In the genomic region with DNA sequence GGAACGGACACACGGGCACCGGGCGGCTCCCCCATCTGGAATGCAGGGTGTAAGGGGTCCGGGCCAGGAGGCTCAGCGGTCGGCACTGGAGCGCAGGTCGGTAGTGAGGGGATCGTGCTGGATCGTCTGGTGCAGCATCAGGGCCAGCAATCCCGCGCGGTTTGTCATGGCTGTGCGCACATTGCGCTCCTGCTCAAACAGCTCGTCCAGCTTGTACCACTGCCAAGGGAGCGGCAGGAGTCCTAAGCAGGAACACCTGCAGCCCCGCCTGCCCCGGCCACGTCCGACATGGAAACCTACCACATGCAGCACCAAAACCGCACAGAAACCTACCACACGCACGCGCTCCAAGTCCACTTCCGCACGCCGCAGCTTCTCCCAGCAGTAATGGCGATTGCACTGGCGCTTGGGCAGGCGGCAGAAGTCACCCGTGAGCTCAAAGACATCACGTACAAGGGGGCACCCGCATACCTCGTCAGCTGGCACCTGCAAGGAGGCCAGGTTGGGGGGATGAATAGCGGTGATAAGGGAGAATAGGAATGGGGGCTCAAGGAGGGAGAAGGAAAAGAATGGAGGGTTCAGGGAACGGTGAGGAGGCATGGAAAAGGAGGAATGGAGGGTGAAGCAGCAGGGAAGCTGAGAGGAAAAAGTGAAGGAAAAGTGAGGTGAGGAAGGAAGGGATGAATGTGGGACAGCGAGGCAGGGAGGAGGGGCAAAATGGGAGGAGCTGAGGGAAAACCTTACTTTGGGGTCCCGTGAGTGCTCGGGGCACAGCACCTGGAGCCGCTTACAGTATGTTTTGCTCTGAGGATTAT, we compare ENCODE assay signal across 10 cellular contexts. TPM values are rescaled to one million over a fixed set of nuclear protein-coding genes. Genes with fewer than 3 reads are reported as not detected.
DNase-seq lines count a peak whose midpoint lies in the region; ATAC-seq and TF ChIP-seq lines count a peak whose summit lies in the region.
"Had no signal": no experiment of that assay in that cellular context is flagged by ENCODE, and none has a peak within 500 bp of the region (broad histone marks: within the 10 kb centered on the region; RNA-seq: fewer than 3 reads in every experiment).

No MANE protein-coding gene starts in this region.

- DNase-seq in activated CD4-positive, alpha-beta T cell treated with anti-CD3 and anti-CD28 coated beads for 36 hours = no peak
- no peak for DNase-seq in activated CD4-positive, alpha-beta T cell treated with anti-CD3 and anti-CD28 coated beads, Interleukin-2, amount 50 U/mL, for 1 hour
- DNase-seq in ovary = peak in 4 of 5 donors; percentile 31 to 71 (median 59)
- no peak for DNase-seq in COLO668 (lab: John Stamatoyannopoulos, UW; ENCODE audit: unreplicated experiment)
- DNase-seq in NCI-H748 treated with DMSO at 0.1 percent for 48 hours (lab: John Stamatoyannopoulos, UW) = no peak
- DNase-seq: AML-193 had no signal

- POLR2A ChIA-PET in activated CD4-positive, alpha-beta T cell treated with anti-CD3 and anti-CD28 coated beads for 36 hours (lab: Charles Lee) = no interaction called here

- peak overlapping the region; percentile 97 for H3K9ac ChIP-seq in Loucy (ENCODE audit: low read depth, low read length, poor library complexity, severe bottlenecking)

- intact Hi-C loops in activated CD4-positive, alpha-beta T cell treated with anti-CD3 and anti-CD28 coated beads for 36 hours (cut with DNase I, micrococcal nuclease) = loop anchor here in 1 of 2 experiments (5.0 to 10.0 kb wide), 3 partner anchors 595 to 1328 kb away; partner anchors contain the start of genes ELAC1, ME2 and SMAD7
- intact Hi-C loops in ovary (cut with DNase I) = loop anchor here in 1 of 4 donors (10.0 kb wide), 1 partner anchor 788 kb away; the partner anchor contains the start of gene RPL17

- WGBS in ovary, 3 donors = 87 to 91% (median 90%) methylated on average over 42 of the region's 42 CpGs

- H3K4me3 ChIP-seq in Loucy (ENCODE audit: low read length, poor library complexity, severe bottlenecking) = peak overlapping the region; percentile 90
- H3K4me3 ChIP-seq in ovary = no peak overlapping the region

- no peak for TF ChIP-seq EP300 in ovary (IDR thresholded peaks at IDR 0.05)

- H3K9me2 ChIP-seq in Loucy (replicated peaks; ENCODE audit: low read depth, low read length) = no peaks in the 10 kb centered on the region

- H3K27ac Mint-ChIP-seq in activated CD4-positive, alpha-beta T cell treated with anti-CD3 and anti-CD28 coated beads for 36 hours = no peak overlapping the region

- H3K4me1 ChIP-seq in Loucy (ENCODE audit: insufficient read depth, low read length, poor library complexity, severe bottlenecking) (peaks cover 36% of the 10 kb centered on the region), ovary (ENCODE audit: insufficient read depth) (peaks cover 13% of the 10 kb centered on the region)

- peak overlapping the region; percentile 99 for H3K4me2 ChIP-seq in Loucy (ENCODE audit: low read depth, low read length, poor library complexity, severe bottlenecking)

- peak overlapping the region; percentile 18 for H3K4me3 Mint-ChIP-seq in activated CD4-positive, alpha-beta T cell treated with anti-CD3 and anti-CD28 coated beads for 36 hours

- no peak for TF ChIP-seq POLR2A in ovary (IDR thresholded peaks at IDR 0.05)

- H3K27ac ChIP-seq in cingulate gyrus (ENCODE audit: low read depth, low read length) (peak overlapping the region; percentile 95), ovary (no peak overlapping the region)

- H3K9me3 ChIP-seq in Loucy (ENCODE audit: insufficient read depth, low read depth, low read length) = no peaks in the 10 kb centered on the region
- H3K9me3 ChIP-seq in ovary = no peaks in the 10 kb centered on the region
- H3K9me3 ChIP-seq: ascending aorta had no signal

- peaks cover 71% of the 10 kb centered on the region for H3K79me2 ChIP-seq in Loucy (ENCODE audit: insufficient read depth, low read length)

- CTCF ChIA-PET in activated CD4-positive, alpha-beta T cell treated with anti-CD3 and anti-CD28 coated beads for 36 hours (lab: Charles Lee) = interaction anchor here (0.7 to 2.1 kb wide), 3 partner anchors 21 to 438 kb away, joined by 3 to 7 read pairs (median 3); no protein-coding TSS in a partner anchor

- ATAC-seq in activated CD4-positive, alpha-beta T cell treated with anti-CD3 and anti-CD28 coated beads for 36 hours = no peak
- ATAC-seq in GM18907 (IDR thresholded peaks at IDR 0.05; ENCODE audit: unreplicated experiment) = no peak

- H4K20me1 ChIP-seq in Loucy (ENCODE audit: insufficient read depth, low read length, poor library complexity, severe bottlenecking) = peaks cover 28% of the 10 kb centered on the region

- no peaks in the 10 kb centered on the region for H3K9me3 Mint-ChIP-seq in activated CD4-positive, alpha-beta T cell treated with anti-CD3 and anti-CD28 coated beads for 36 hours (ENCODE audit: low read depth)

- TF ChIP-seq CTCF in Loucy (conservative IDR thresholded peaks at IDR 0.05; ENCODE audit: low read length) = no peak
- TF ChIP-seq CTCF in ovary (IDR thresholded peaks at IDR 0.05) = no peak

- H3K27me3 Mint-ChIP-seq in activated CD4-positive, alpha-beta T cell treated with anti-CD3 and anti-CD28 coated beads for 36 hours = no peaks in the 10 kb centered on the region

- H3K36me3 Mint-ChIP-seq in activated CD4-positive, alpha-beta T cell treated with anti-CD3 and anti-CD28 coated beads for 36 hours (ENCODE audit: low read depth) = peaks cover 65% of the 10 kb centered on the region

- H3K36me3 ChIP-seq in Loucy (ENCODE audit: insufficient read depth, low read length) (peaks cover 29% of the 10 kb centered on the region; the same call in 1 of the 2 replicates), ovary (no peaks in the 10 kb centered on the region)

- no peaks in the 10 kb centered on the region for H3F3A ChIP-seq in Loucy (ENCODE audit: low read depth)

- peaks cover 42% of the 10 kb centered on the region for H3K4me1 Mint-ChIP-seq in activated CD4-positive, alpha-beta T cell treated with anti-CD3 and anti-CD28 coated beads for 36 hours

- H2AFZ ChIP-seq in Loucy (ENCODE audit: low read length) = no peak overlapping the region

- no peaks in the 10 kb centered on the region for H3K27me3 ChIP-seq in Loucy (ENCODE audit: insufficient read depth, low read length, poor library complexity, severe bottlenecking)
- no peaks in the 10 kb centered on the region for H3K27me3 ChIP-seq in ovary
- H3K27me3 ChIP-seq: ascending aorta had no signal

RNA-seq across cellular contexts. Expression of gene MBD1, which starts 1.4 kb away (rescaled TPM):
- total RNA-seq in activated CD4-positive, alpha-beta T cell treated with anti-CD3 and anti-CD28 coated beads for 36 hours = 10 to 100 TPM; 62.2 to 70.5 TPM
- 10 to 100 TPM; 47.7 to 78.5 (median 61.7) TPM for total RNA-seq in ovary
- polyA plus RNA-seq in ovary = 10 to 100 TPM; 30.1 to 37.8 TPM

RNA-seq across cellular contexts. Expression of gene CXXC1, which starts 4.8 kb away (rescaled TPM):
- total RNA-seq in activated CD4-positive, alpha-beta T cell treated with anti-CD3 and anti-CD28 coated beads for 36 hours = 10 to 100 TPM; 68.6 to 80.0 TPM
- total RNA-seq in ovary = 10 to 100 TPM; 39.1 to 77.9 (median 70.7) TPM
- polyA plus RNA-seq in ovary = 10 to 100 TPM; 52.0 to 67.8 TPM

RNA-seq across cellular contexts. Expression of gene CFAP53, which starts 16.4 kb away (rescaled TPM):
- under 1 TPM; 0.37 to 0.44 TPM for total RNA-seq in activated CD4-positive, alpha-beta T cell treated with anti-CD3 and anti-CD28 coated beads for 36 hours
- total RNA-seq in ovary = 1 to 10 TPM in 1 of 7 donors, under 1 TPM in 6; 0.40 to 9.9 (median 0.61) TPM
- 1 to 10 TPM in 1 of 2 donors, under 1 TPM in 1; 0.41 to 1.2 TPM for polyA plus RNA-seq in ovary
- total RNA-seq: ascending aorta had no signal

Comparison
In these comparisons a context has a peak if more than half of its experiments do, and no peak if none do; other contexts are left out.
1. DNase-seq: peak in ovary (4 of 5); none in activated CD4-positive, alpha-beta T cell treated with anti-CD3 and anti-CD28 coated beads for 36 hours (single experiment), activated CD4-positive, alpha-beta T cell treated with anti-CD3 and anti-CD28 coated beads, Interleukin-2, amount 50 U/mL, for 1 hour (single experiment), COLO668 (single experiment) and NCI-H748 treated with DMSO at 0.1 percent for 48 hours (single experiment).